Comparison of ENCODE assay signal across 8 cellular contexts in the genomic region with DNA sequence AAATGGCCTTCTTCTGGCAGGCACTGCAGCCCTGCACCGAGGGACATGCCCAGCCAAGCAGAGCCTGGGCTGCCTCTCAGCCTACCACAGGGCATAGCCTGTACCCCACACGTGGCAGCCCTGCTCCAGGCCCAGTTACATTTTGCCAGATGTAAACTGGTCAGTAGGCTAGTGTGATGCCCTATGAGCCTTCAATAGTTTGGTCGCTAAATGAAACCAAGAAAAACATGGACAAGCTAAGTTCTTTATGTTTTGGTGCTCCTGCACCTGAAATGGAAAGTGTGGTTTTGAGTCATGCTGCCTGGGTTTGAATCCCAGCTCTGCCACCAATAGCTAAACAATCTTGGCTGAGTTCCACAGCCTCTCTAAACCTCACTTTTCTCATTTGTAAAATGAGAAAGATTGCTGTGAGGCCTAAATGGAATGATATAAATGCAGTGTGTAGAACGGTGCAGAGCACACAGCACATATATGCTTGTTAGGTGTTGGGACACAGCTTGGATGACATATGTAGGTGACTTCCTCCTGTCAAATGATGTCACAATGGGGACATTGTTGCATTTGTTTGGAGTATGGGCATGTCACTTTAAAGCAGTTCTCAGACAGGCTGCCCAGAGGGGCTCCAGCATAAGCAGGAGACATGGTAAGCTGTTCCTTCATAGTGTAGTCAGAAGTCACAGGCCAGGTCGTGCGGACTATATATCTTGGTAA. TPM values are rescaled to one million over a fixed set of nuclear protein-coding genes. Genes with fewer than 3 reads are reported as not detected.
DNase-seq lines count a peak whose midpoint lies in the region; ATAC-seq and TF ChIP-seq lines count a peak whose summit lies in the region.

No MANE protein-coding gene starts in this region.

- H3K27ac Mint-ChIP-seq in progenitor cell of endocrine pancreas: no peak overlapping the region

- H3K27me3 Mint-ChIP-seq in progenitor cell of endocrine pancreas: no peaks in the 10 kb centered on the region

- peaks cover 22% of the 10 kb centered on the region for H3K4me1 Mint-ChIP-seq in progenitor cell of endocrine pancreas (ENCODE audit: low read depth)

- no peak overlapping the region for H3K4me3 Mint-ChIP-seq in progenitor cell of endocrine pancreas (ENCODE audit: low read depth)

- peaks cover 3% of the 10 kb centered on the region for H3K36me3 Mint-ChIP-seq in progenitor cell of endocrine pancreas (ENCODE audit: insufficient read depth)

- H3K4me1 ChIP-seq in skeletal muscle satellite cell (ENCODE audit: control insufficient read depth, insufficient read depth, low read length) (peaks cover 45% of the 10 kb centered on the region), foreskin keratinocyte (peaks cover 5% of the 10 kb centered on the region), SJCRH30 (no peaks in the 10 kb centered on the region)

- H3K9me3 Mint-ChIP-seq in progenitor cell of endocrine pancreas (ENCODE audit: low read depth): no peaks in the 10 kb centered on the region

- H3K4me2 ChIP-seq in skeletal muscle satellite cell (ENCODE audit: low read length): peak overlapping the region; percentile 13

- H3K27me3 ChIP-seq in skeletal muscle satellite cell (ENCODE audit: control insufficient read depth, insufficient read depth, low read length): no peaks in the 10 kb centered on the region
- no peaks in the 10 kb centered on the region for H3K27me3 ChIP-seq in foreskin keratinocyte
- H3K27me3 ChIP-seq in SJCRH30: no peaks in the 10 kb centered on the region

- H3K4me3 ChIP-seq in skeletal muscle satellite cell (ENCODE audit: low read length) (no peak overlapping the region), SJCRH30 (no peak overlapping the region)

- H3K9ac ChIP-seq in skeletal muscle satellite cell (ENCODE audit: low read depth, low read length): no peak overlapping the region

- ATAC-seq in GM21447 (IDR thresholded peaks at IDR 0.05; ENCODE audit: unreplicated experiment): peak; percentile 50
- peak; percentile 32 for ATAC-seq in SK-N-SH treated with all-trans-retinoic acid at 6 μM for 48 hours
- no peak for ATAC-seq in HG03457 (IDR thresholded peaks at IDR 0.05; ENCODE audit: unreplicated experiment)
- ATAC-seq in foreskin keratinocyte: no peak

- DNase-seq in fibroblast of peridontal ligament (ENCODE audit: extremely low read depth) (peak; percentile 57), progenitor cell of endocrine pancreas (ENCODE audit: low spot score, unreplicated experiment) (no peak), foreskin keratinocyte (no peak), SJCRH30 (no peak)

- no peak for TF ChIP-seq CTCF in progenitor cell of endocrine pancreas (IDR thresholded peaks at IDR 0.05; ENCODE audit: unreplicated experiment)
- TF ChIP-seq CTCF in foreskin keratinocyte (conservative IDR thresholded peaks at IDR 0.05): no peak

- peaks cover 30% of the 10 kb centered on the region for H3K36me3 ChIP-seq in skeletal muscle satellite cell (ENCODE audit: insufficient read depth, low read length)
- peaks cover 13% of the 10 kb centered on the region; the same call in 1 of the 2 replicates for H3K36me3 ChIP-seq in SJCRH30

- H3K9me3 ChIP-seq in skeletal muscle satellite cell (replicated peaks; ENCODE audit: low read length): no peaks in the 10 kb centered on the region
- no peaks in the 10 kb centered on the region for H3K9me3 ChIP-seq in SJCRH30 (replicated peaks)

- H3K27ac ChIP-seq in foreskin keratinocyte (no peak overlapping the region), SJCRH30 (no peak overlapping the region)

TF ChIP-seq in SK-N-SH treated with all-trans-retinoic acid at 6 μM for 48 hours, 23 proteins besides CTCF, POLR2A, EP300 and RAD21:
- TF ChIP-seq, protein P1, sequence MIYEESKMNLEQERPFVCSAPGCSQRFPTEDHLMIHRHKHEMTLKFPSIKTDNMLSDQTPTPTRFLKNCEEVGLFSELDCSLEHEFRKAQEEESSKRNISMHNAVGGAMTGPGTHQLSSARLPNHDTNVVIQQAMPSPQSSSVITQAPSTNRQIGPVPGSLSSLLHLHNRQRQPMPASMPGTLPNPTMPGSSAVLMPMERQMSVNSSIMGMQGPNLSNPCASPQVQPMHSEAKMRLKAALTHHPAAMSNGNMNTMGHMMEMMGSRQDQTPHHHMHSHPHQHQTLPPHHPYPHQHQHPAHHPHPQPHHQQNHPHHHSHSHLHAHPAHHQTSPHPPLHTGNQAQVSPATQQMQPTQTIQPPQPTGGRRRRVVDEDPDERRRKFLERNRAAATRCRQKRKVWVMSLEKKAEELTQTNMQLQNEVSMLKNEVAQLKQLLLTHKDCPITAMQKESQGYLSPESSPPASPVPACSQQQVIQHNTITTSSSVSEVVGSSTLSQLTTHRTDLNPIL (CRISPR knock-in tag; IDR thresholded peaks at IDR 0.05; ENCODE audit: low read depth): no peak
- TF ChIP-seq GLIS3 (CRISPR knock-in tag; IDR thresholded peaks at IDR 0.05): no peak
- no peak for TF ChIP-seq ZNF8 (CRISPR knock-in tag; IDR thresholded peaks at IDR 0.05)
- no peak for TF ChIP-seq PPARA (CRISPR knock-in tag; IDR thresholded peaks at IDR 0.05; ENCODE audit: borderline replicate concordance)
- TF ChIP-seq ESRRG (CRISPR knock-in tag; IDR thresholded peaks at IDR 0.05): no peak
- TF ChIP-seq SNAI2 (CRISPR knock-in tag; IDR thresholded peaks at IDR 0.05): no peak

RNA-seq across cellular contexts. Expression of a gene that starts 57.4 kb away (rescaled TPM):
- 73.2 and 78.1 TPM in 2 replicates for total RNA-seq in skeletal muscle satellite cell (2012; rRNA removed)
- total RNA-seq in progenitor cell of endocrine pancreas (25.8 and 27.0 TPM in 2 replicates), foreskin keratinocyte (58.0 and 59.5 TPM in 2 replicates)
- polyA plus RNA-seq in foreskin keratinocyte: 5.0 and 5.8 TPM in 2 replicates
- 36.1 and 36.4 TPM in 2 replicates for total RNA-seq in SJCRH30 (2014; rRNA removed; shearing (Covaris generic))

Comparison
In these comparisons a context has a peak if more than half of its experiments do, and no peak if none do; other contexts are left out.
1. ATAC-seq: peak in GM21447 (single experiment) and SK-N-SH treated with all-trans-retinoic acid at 6 μM for 48 hours (single experiment); none in HG03457 (single experiment) and foreskin keratinocyte (single experiment).